ENCODE assay signal across 13 cellular contexts in the genomic region with DNA sequence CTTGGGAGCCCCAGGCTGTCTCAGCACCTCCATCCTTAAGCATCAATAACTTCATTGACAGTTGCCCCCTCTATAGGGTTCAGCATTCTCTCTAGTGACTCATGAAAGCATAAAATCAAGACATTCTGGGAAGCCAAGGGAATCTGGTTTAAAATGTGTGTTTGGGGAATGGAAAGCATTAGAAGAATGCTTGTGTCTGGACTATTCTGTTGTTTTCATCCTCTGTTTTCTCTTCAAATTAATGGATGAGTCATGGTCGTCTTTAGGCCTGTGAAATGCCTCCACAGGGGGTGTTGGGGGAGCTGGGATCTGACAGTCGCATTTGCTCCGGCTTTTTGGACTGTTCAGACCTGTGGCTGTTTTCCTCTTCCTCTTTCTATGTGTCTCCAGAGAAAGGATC.
DNase-seq lines count a peak whose midpoint lies in the region; ATAC-seq and TF ChIP-seq lines count a peak whose summit lies in the region.
"Had no signal": no experiment of that assay in that cellular context is flagged by ENCODE, and none has a peak within 500 bp of the region (broad histone marks: within the 10 kb centered on the region; RNA-seq: fewer than 3 reads in every experiment).

No MANE protein-coding gene starts in this region.

- H3K27me3 ChIP-seq in HUES6 (ENCODE audit: control insufficient read depth, insufficient read depth, low read length) (no peaks in the 10 kb centered on the region), left ventricle myocardium inferior (ENCODE audit: low read depth) (peaks cover 80% of the 10 kb centered on the region)
- H3K27me3 ChIP-seq: BLaER1 treated with 17β-estradiol and CSF1 and Interleukin-3, amounts not matched to agents 10 nM and 100 nM; uterus had no signal

- H3K9me3 ChIP-seq in HUES6 (ENCODE audit: control insufficient read depth, insufficient read depth, low read depth, low read length) (no peaks in the 10 kb centered on the region), mesodermal cell (ENCODE audit: control insufficient read depth, low read length) (no peaks in the 10 kb centered on the region), left ventricle myocardium inferior (replicated peaks) (no peaks in the 10 kb centered on the region)
- H3K9me3 ChIP-seq: BLaER1 treated with 17β-estradiol and CSF1 and Interleukin-3, amounts not matched to agents 10 nM and 100 nM; uterus had no signal

- TF ChIP-seq CTCF in cardiac fibroblast (IDR thresholded peaks at IDR 0.05; ENCODE audit: low read depth, low read length) = no peak
- TF ChIP-seq CTCF in left ventricle myocardium inferior (IDR thresholded peaks at IDR 0.05; ENCODE audit: borderline replicate concordance) = no peak

- H3K4me1 ChIP-seq in HUES6 (ENCODE audit: control insufficient read depth, insufficient read depth, low read length) (peaks cover 77% of the 10 kb centered on the region), mesodermal cell (ENCODE audit: control insufficient read depth, insufficient read depth, low read length, poor library complexity, severe bottlenecking) (peaks cover 57% of the 10 kb centered on the region), left ventricle myocardium inferior (no peaks in the 10 kb centered on the region)
- H3K4me1 ChIP-seq: BLaER1 treated with 17β-estradiol and CSF1 and Interleukin-3, amounts not matched to agents 10 nM and 100 nM had no signal

- peak overlapping the region; percentile 79 for H3K9ac ChIP-seq in HUES6 (ENCODE audit: low read length)
- H3K9ac ChIP-seq: BLaER1 treated with 17β-estradiol and CSF1 and Interleukin-3, amounts not matched to agents 10 nM and 100 nM had no signal

- H3K27ac ChIP-seq in HUES6 (ENCODE audit: low read depth, low read length) (peak overlapping the region; percentile 76; the same call in 1 of the 2 replicates), mesodermal cell (ENCODE audit: low read depth, low read length, severe bottlenecking) (peak overlapping the region; percentile 94), left ventricle myocardium inferior (replicated peaks) (no peak overlapping the region)
- H3K27ac ChIP-seq: BLaER1 treated with 17β-estradiol and CSF1 and Interleukin-3, amounts not matched to agents 10 nM and 100 nM; HL-60; uterus had no signal

- peak overlapping the region; percentile 30; the same call in 1 of the 2 replicates for H3K4me3 ChIP-seq in HUES6 (ENCODE audit: low read depth, low read length)
- no peak overlapping the region for H3K4me3 ChIP-seq in cardiac fibroblast (replicated peaks in 1 of 2; ENCODE audit: low read depth in 2 of 2, low read length in 2 of 2)
- H3K4me3 ChIP-seq in mesodermal cell (ENCODE audit: extremely low read depth, insufficient read depth, low read length, poor library complexity, severe bottlenecking) = no peak overlapping the region
- H3K4me3 ChIP-seq in left ventricle myocardium inferior = no peak overlapping the region
- H3K4me3 ChIP-seq: BLaER1 treated with 17β-estradiol and CSF1 and Interleukin-3, amounts not matched to agents 10 nM and 100 nM; uterus had no signal

- WGBS in mesodermal cell (ENCODE audit: insufficient coverage in 2 of 2), 2 experiments = 0 to 11% methylated on average over 1 to 3 of the region's 3 CpGs

- intact Hi-C loops in left ventricle myocardium inferior (cut with micrococcal nuclease) (no loop called here), Right ventricle myocardium superior (cut with DNase I) (no loop called here)

- ATAC-seq in Right ventricle myocardium superior (ENCODE audit: poor library complexity) = no peak

- H3K36me3 ChIP-seq in HUES6 (ENCODE audit: control insufficient read depth, insufficient read depth, low read length) (no peaks in the 10 kb centered on the region), mesodermal cell (ENCODE audit: control insufficient read depth, insufficient read depth, low read length) (no peaks in the 10 kb centered on the region), left ventricle myocardium inferior (no peaks in the 10 kb centered on the region)
- H3K36me3 ChIP-seq: BLaER1 treated with 17β-estradiol and CSF1 and Interleukin-3, amounts not matched to agents 10 nM and 100 nM; uterus had no signal

- DNase-seq in AG08395 (ENCODE audit: low spot score) (peak; percentile 88), cardiac fibroblast (ENCODE audit: low read depth in 2 of 2) (peak; percentile 88 to 92), hippocampal formation (lab: John Stamatoyannopoulos, UW) (no peak), left ventricle myocardium inferior (no peak), Right ventricle myocardium superior (no peak)
- DNase-seq in central memory CD4-positive, alpha-beta T cell = no peak
- DNase-seq: activated T-cell treated with anti-CD3 and anti-CD28 coated beads, Interleukin-2, amount 50 U/mL, for 24 hours; stimulated activated CD4-positive, alpha-beta T cell treated with anti-CD3 and anti-CD28 coated beads, Interleukin-1b, Interleukin-23, amount 100 ng/mL, for 48 hours; uterus had no signal

Comparison
In these comparisons a context has a peak if more than half of its experiments do, and no peak if none do; other contexts are left out.
1. DNase-seq: peak in AG08395 (single experiment) and cardiac fibroblast (2 of 2); none in hippocampal formation (0 of 2), left ventricle myocardium inferior (single experiment), Right ventricle myocardium superior (single experiment) and central memory CD4-positive, alpha-beta T cell (single experiment).